In genomic region chr1:212430955-212431394, GRCh38 we compare ENCODE assay signal across 1 cellular context.
TF ChIP-seq lines count a peak whose summit lies in the region.

No MANE protein-coding gene starts in this region.

TF ChIP-seq in K562, 482 proteins besides CTCF, POLR2A, EP300 and RAD21 (continued from another document and continues in another):
- TF ChIP-seq CUX1 (CRISPR knock-in tag; IDR thresholded peaks at IDR 0.05) (peak; percentile 79; the same call in 1 of the 2 replicates), ZFP91 (CRISPR knock-in tag; IDR thresholded peaks at IDR 0.05) (no peak), ZNF740 (CRISPR knock-in tag; IDR thresholded peaks at IDR 0.05) (no peak), ZNF740 (tag; IDR thresholded peaks at IDR 0.05) (peak in 1 of 2 experiments; percentile 86; a peak in 2 of 4 replicates), PREB (CRISPR knock-in tag; IDR thresholded peaks at IDR 0.05) (no peak), KLF10 (CRISPR knock-in tag; IDR thresholded peaks at IDR 0.05) (no peak), BRF2 (IDR thresholded peaks at IDR 0.05; ENCODE audit: borderline replicate concordance, insufficient read depth, insufficient read length) (no peak), SMAD4 (CRISPR knock-in tag; conservative IDR thresholded peaks at IDR 0.05) (peak; percentile 93), ZBTB11 (CRISPR knock-in tag; IDR thresholded peaks at IDR 0.05) (peak in 1 of 3 experiments; percentile 71; a peak in 2 of 6 replicates), ZNF274 (IDR thresholded peaks at IDR 0.05; ENCODE audit: borderline replicate concordance, low read depth, low read length) (no peak), ZBTB17 (CRISPR knock-in tag; IDR thresholded peaks at IDR 0.05) (peak; percentile 93), HMG20A (CRISPR knock-in tag; conservative IDR thresholded peaks at IDR 0.05) (peak; percentile 79; the same call in 1 of the 2 replicates), ZNF407 (IDR thresholded peaks at IDR 0.05; ENCODE audit: low read depth) (no peak), NR2C1 (IDR thresholded peaks at IDR 0.05) (no peak), NR2C1 (tag; IDR thresholded peaks at IDR 0.05) (peak; percentile 93), ZC3H11A (IDR thresholded peaks at IDR 0.05; ENCODE audit: low read depth, low read length) (no peak), PTBP1 (IDR thresholded peaks at IDR 0.05; ENCODE audit: low read depth, low read length) (no peak), ZBTB8A (IDR thresholded peaks at IDR 0.05; ENCODE audit: partially characterized antibody) (no peak), MECOM (CRISPR knock-in tag; IDR thresholded peaks at IDR 0.05) (peak; percentile 91), CTBP1 (IDR thresholded peaks at IDR 0.05; ENCODE audit: borderline replicate concordance) (no peak; the same call in 1 of the 2 replicates), MXD1 (CRISPR knock-in tag; IDR thresholded peaks at IDR 0.05; ENCODE audit: borderline replicate concordance, poor library complexity, severe bottlenecking) (peak; percentile 72), MCM2 (IDR thresholded peaks at IDR 0.05; ENCODE audit: low read depth) (no peak), ZNF79 (CRISPR knock-in tag; IDR thresholded peaks at IDR 0.05; ENCODE audit: low read depth) (peak; percentile 92), POLR3A (IDR thresholded peaks at IDR 0.05; ENCODE audit: borderline replicate concordance, extremely low read depth, insufficient read depth, insufficient read length) (no peak), GATA2 (CRISPR knock-in tag; IDR thresholded peaks at IDR 0.05) (peak; percentile 30; the same call in 1 of the 2 replicates), ILF3 (IDR thresholded peaks at IDR 0.05; ENCODE audit: borderline replicate concordance) (peak; percentile 72; the same call in 1 of the 2 replicates), ZNF668 (CRISPR knock-in tag; IDR thresholded peaks at IDR 0.05) (peak; percentile 93), COPS2 (conservative IDR thresholded peaks at IDR 0.05) (no peak), CEBPB (tag; IDR thresholded peaks at IDR 0.05) (peak; percentile 62)
